ENCODE assay signal across 9 cellular contexts in genomic region chr4:48194986-48195773, GRCh38.
A peak's percentile ranks its signal among the peaks of the same experiment; 100 is the strongest.
DNase-seq lines count a peak whose midpoint lies in the region; FAIRE-seq and TF ChIP-seq lines count a peak whose summit lies in the region.
"Had no signal": no experiment of that assay in that cellular context is flagged by ENCODE, and none has a peak within 500 bp of the region (broad histone marks: within the 10 kb centered on the region; RNA-seq: fewer than 3 reads in every experiment).

No MANE protein-coding gene starts in this region.

- H3K4me3 Mint-ChIP-seq in progenitor cell of endocrine pancreas (ENCODE audit: low read depth) = no peak overlapping the region
- H3K4me3 Mint-ChIP-seq in osteocyte (ENCODE audit: unreplicated experiment) = no peak overlapping the region
- H3K4me3 Mint-ChIP-seq: activated T-cell treated with anti-CD3 and anti-CD28 coated beads, Interleukin-2, amount 50 U/mL, for 4 hours had no signal

- H3K4me1 Mint-ChIP-seq in progenitor cell of endocrine pancreas (ENCODE audit: low read depth) = peaks cover 20% of the 10 kb centered on the region
- H3K4me1 Mint-ChIP-seq in osteocyte (ENCODE audit: unreplicated experiment) = peaks cover 6% of the 10 kb centered on the region

- no peaks in the 10 kb centered on the region for H3K36me3 Mint-ChIP-seq in progenitor cell of endocrine pancreas (ENCODE audit: insufficient read depth)
- H3K36me3 Mint-ChIP-seq in osteocyte (ENCODE audit: unreplicated experiment) = no peaks in the 10 kb centered on the region

- H3K9me3 Mint-ChIP-seq in progenitor cell of endocrine pancreas (ENCODE audit: low read depth) (no peaks in the 10 kb centered on the region), osteocyte (ENCODE audit: unreplicated experiment) (no peaks in the 10 kb centered on the region)
- H3K9me3 Mint-ChIP-seq: activated T-cell treated with anti-CD3 and anti-CD28 coated beads, Interleukin-2, amount 50 U/mL, for 4 hours had no signal

- no peak overlapping the region for H3K4me3 ChIP-seq in astrocyte of the cerebellum (ENCODE audit: low read depth, low read length)
- H3K4me3 ChIP-seq: esophagus squamous epithelium had no signal

- H3K27me3 Mint-ChIP-seq in progenitor cell of endocrine pancreas (no peaks in the 10 kb centered on the region), osteocyte (ENCODE audit: unreplicated experiment) (peaks cover 51% of the 10 kb centered on the region)

- H3K27ac Mint-ChIP-seq in progenitor cell of endocrine pancreas (peak overlapping the region; percentile 0), osteocyte (ENCODE audit: unreplicated experiment) (no peak overlapping the region)

- peak; percentile 67 for FAIRE-seq in GM18507 (lab: Jason Lieb, UNC)

- DNase-seq in GM18507 (ENCODE audit: extremely low spot score, insufficient read length, low read depth) = no peak
- DNase-seq in NCI-H1930 (lab: John Stamatoyannopoulos, UW) = peak; percentile 71 to 78
- DNase-seq in astrocyte of the cerebellum (ENCODE audit: low read depth) = peak; percentile 34
- DNase-seq in progenitor cell of endocrine pancreas (ENCODE audit: low spot score, unreplicated experiment) = no peak
- DNase-seq in GM13977 (ENCODE audit: low spot score) = no peak
- DNase-seq in activated CD8-positive, alpha-beta memory T cell treated with anti-CD3 and anti-CD28 coated beads for 24 hours = no peak
- no peak for DNase-seq in osteocyte (ENCODE audit: extremely low spot score, unreplicated experiment)
- DNase-seq: activated T-cell treated with anti-CD3 and anti-CD28 coated beads, Interleukin-2, amount 50 U/mL, for 4 hours; esophagus squamous epithelium had no signal

- in situ Hi-C loops in astrocyte of the cerebellum (cut with HindIII; ENCODE audit: low sequenced_read_pairs) = no loop called here
- in situ Hi-C loops in GM13977 (cut with MboI; ENCODE audit: low pct_unique_long_range_greater_than_20kb, low sequenced_read_pairs, unreplicated experiment) = no loop called here

- no peak for TF ChIP-seq CTCF in astrocyte of the cerebellum (IDR thresholded peaks at IDR 0.05; ENCODE audit: low read depth, low read length, missing control alignments)
- TF ChIP-seq CTCF in progenitor cell of endocrine pancreas (IDR thresholded peaks at IDR 0.05; ENCODE audit: unreplicated experiment) = no peak
- TF ChIP-seq CTCF in GM13977 (IDR thresholded peaks at IDR 0.05; ENCODE audit: extremely low read depth, insufficient read depth, missing control alignments) = no peak
- no peak for TF ChIP-seq CTCF in osteocyte (IDR thresholded peaks at IDR 0.05)

Comparison
In these comparisons a context has a peak if more than half of its experiments do, and no peak if none do; other contexts are left out.
1. DNase-seq: peak in NCI-H1930 (2 of 2) and astrocyte of the cerebellum (single experiment); none in GM18507 (single experiment), progenitor cell of endocrine pancreas (single experiment), GM13977 (single experiment), activated CD8-positive, alpha-beta memory T cell treated with anti-CD3 and anti-CD28 coated beads for 24 hours (single experiment) and osteocyte (single experiment).